In genomic region chr11:61577383-61578118, GRCh38 we compare ENCODE assay signal across 13 cellular contexts. TPM values are rescaled to one million over a fixed set of nuclear protein-coding genes. Genes with fewer than 3 reads are reported as not detected.
DNase-seq lines count a peak whose midpoint lies in the region; ATAC-seq and TF ChIP-seq lines count a peak whose summit lies in the region.
"Had no signal": no experiment of that assay in that cellular context is flagged by ENCODE, and none has a peak within 500 bp of the region (broad histone marks: within the 10 kb centered on the region; RNA-seq: fewer than 3 reads in every experiment).

No MANE protein-coding gene starts in this region.

- H3K9me3 ChIP-seq in right cardiac atrium (ENCODE audit: control insufficient read depth, low read length), result no peaks in the 10 kb centered on the region

- DNase-seq in natural killer cell treated with Interleukin-12 subunit alpha and Interleukin-12 subunit beta and Interleukin-15 and Interleukin-18, amount 100 ng/mL, for 72 hours (ENCODE audit: low spot score), result no peak
- DNase-seq in natural killer cell, result no peak
- DNase-seq in right cardiac atrium, result peak in 1 of 3 donors; percentile 79
- DNase-seq in type B pancreatic cell (ENCODE audit: extremely low spot score, unreplicated experiment), result no peak
- DNase-seq in HK-2 (ENCODE audit: unreplicated experiment), result no peak
- DNase-seq in COLO829 (ENCODE audit: low spot score), result no peak
- DNase-seq: activated CD4-positive, alpha-beta T cell treated with anti-CD3 and anti-CD28 coated beads for 4 hours; activated naive CD4-positive, alpha-beta T cell treated with Interleukin-2 at 50 U/mL for 16 hours; effector memory CD4-positive, alpha-beta T cell; kidney glomerular epithelial cell had no signal

- H3K9me3 Mint-ChIP-seq in natural killer cell treated with Interleukin-12 subunit alpha and Interleukin-12 subunit beta and Interleukin-15 and Interleukin-18, amount 100 ng/mL, for 72 hours, result no peaks in the 10 kb centered on the region
- H3K9me3 Mint-ChIP-seq in natural killer cell, result no peaks in the 10 kb centered on the region
- H3K9me3 Mint-ChIP-seq in type B pancreatic cell, result no peaks in the 10 kb centered on the region

- TF ChIP-seq CTCF in natural killer cell (IDR thresholded peaks at IDR 0.05) (no peak), WI38 (IDR thresholded peaks at IDR 0.05; ENCODE audit: low read depth, low read length) (peak; percentile 37; the same call in 1 of the 2 replicates), type B pancreatic cell (conservative IDR thresholded peaks at IDR 0.05) (peak; percentile 61)

- H3K4me1 ChIP-seq in right cardiac atrium (ENCODE audit: control insufficient read depth, insufficient read depth, low read length), result no peaks in the 10 kb centered on the region

- H3K27me3 Mint-ChIP-seq in natural killer cell treated with Interleukin-12 subunit alpha and Interleukin-12 subunit beta and Interleukin-15 and Interleukin-18, amount 100 ng/mL, for 72 hours, result peaks cover 19 to 37% of the 10 kb centered on the region in 2 donors
- peaks cover 24 to 36% of the 10 kb centered on the region in 2 donors for H3K27me3 Mint-ChIP-seq in natural killer cell (ENCODE audit: low read depth in 2 of 2)
- H3K27me3 Mint-ChIP-seq in type B pancreatic cell, result peaks cover 52% of the 10 kb centered on the region

- H3K27ac ChIP-seq in right cardiac atrium (ENCODE audit: low read length), result peak overlapping the region; percentile 75

- no peaks in the 10 kb centered on the region for H3K27me3 ChIP-seq in right cardiac atrium (ENCODE audit: control insufficient read depth, insufficient read depth)

- H3K4me1 Mint-ChIP-seq in natural killer cell treated with Interleukin-12 subunit alpha and Interleukin-12 subunit beta and Interleukin-15 and Interleukin-18, amount 100 ng/mL, for 72 hours (ENCODE audit: low read depth in 2 of 2), result peaks cover 11 to 12% of the 10 kb centered on the region in 2 donors
- H3K4me1 Mint-ChIP-seq in natural killer cell (peaks cover 0 to 19% of the 10 kb centered on the region in 2 donors), type B pancreatic cell (ENCODE audit: unreplicated experiment) (peaks cover 16% of the 10 kb centered on the region)

- H3K4me3 Mint-ChIP-seq in natural killer cell treated with Interleukin-12 subunit alpha and Interleukin-12 subunit beta and Interleukin-15 and Interleukin-18, amount 100 ng/mL, for 72 hours, result peak overlapping the region; percentile 46
- H3K4me3 Mint-ChIP-seq in natural killer cell (no peak overlapping the region), type B pancreatic cell (peak overlapping the region; percentile 82)

- no peak for ATAC-seq in natural killer cell treated with Interleukin-12 subunit alpha and Interleukin-12 subunit beta and Interleukin-15 and Interleukin-18, amount 100 ng/mL, for 72 hours
- no peak for ATAC-seq in natural killer cell
- ATAC-seq in right cardiac atrium, result peak; percentile 20 to 37
- no peak for ATAC-seq in GM21528 (IDR thresholded peaks at IDR 0.05; ENCODE audit: low FRiP score, unreplicated experiment)
- ATAC-seq: Panc1 had no signal

- 61% methylated on average over 7 of the region's 7 CpGs for WGBS in right cardiac atrium

- no peak overlapping the region for H3K27ac Mint-ChIP-seq in natural killer cell treated with Interleukin-12 subunit alpha and Interleukin-12 subunit beta and Interleukin-15 and Interleukin-18, amount 100 ng/mL, for 72 hours
- no peak overlapping the region for H3K27ac Mint-ChIP-seq in natural killer cell
- H3K27ac Mint-ChIP-seq in type B pancreatic cell, result peak overlapping the region; percentile 73

- intact Hi-C loops in natural killer cell (cut with micrococcal nuclease), result no loop called here
- intact Hi-C loops in right cardiac atrium (cut with DNase I), result loop anchor here in 1 of 4 donors (5.0 kb wide), 1 partner anchor 50 kb away; no protein-coding TSS in a partner anchor

- no peaks in the 10 kb centered on the region for H3K36me3 Mint-ChIP-seq in natural killer cell treated with Interleukin-12 subunit alpha and Interleukin-12 subunit beta and Interleukin-15 and Interleukin-18, amount 100 ng/mL, for 72 hours
- H3K36me3 Mint-ChIP-seq in natural killer cell (no peaks in the 10 kb centered on the region), type B pancreatic cell (no peaks in the 10 kb centered on the region)

- H3K4me3 ChIP-seq in WI38 (ENCODE audit: low read depth, low read length) (no peak overlapping the region), right cardiac atrium (ENCODE audit: low read length) (no peak overlapping the region)

RNA-seq across cellular contexts. Expression of gene SYT7, which starts 3.3 kb away (rescaled TPM):
- total RNA-seq in natural killer cell treated with Interleukin-12 subunit alpha and Interleukin-12 subunit beta and Interleukin-15 and Interleukin-18, amount 100 ng/mL, for 72 hours, result not detected
- total RNA-seq in natural killer cell (under 1 TPM in 1 of 3 donors, not detected in 2; 0.07 TPM), right cardiac atrium (10 to 100 TPM; 17.4 to 48.3 (median 43.5) TPM), type B pancreatic cell (ENCODE audit: low replicate concordance) (26.5 and 37.5 TPM in 2 replicates)
- 36.2 TPM for polyA plus RNA-seq in right cardiac atrium

Comparison
In these comparisons a context has a peak if more than half of its experiments do, and no peak if none do; other contexts are left out.
1. ATAC-seq: peak in right cardiac atrium (2 of 2); none in natural killer cell treated with Interleukin-12 subunit alpha and Interleukin-12 subunit beta and Interleukin-15 and Interleukin-18, amount 100 ng/mL, for 72 hours (0 of 2), natural killer cell (0 of 3) and GM21528 (single experiment).
2. RNA of gene SYT7, which starts 3.3 kb away (total RNA-seq): 17.4 to 48.3 TPM in right cardiac atrium and 26.5 to 37.5 TPM in type B pancreatic cell; 0.07 TPM in natural killer cell and not detected in natural killer cell treated with Interleukin-12 subunit alpha and Interleukin-12 subunit beta and Interleukin-15 and Interleukin-18, amount 100 ng/mL, for 72 hours; every median in the first group is over 10 times any median in the second.